In the genomic region with DNA sequence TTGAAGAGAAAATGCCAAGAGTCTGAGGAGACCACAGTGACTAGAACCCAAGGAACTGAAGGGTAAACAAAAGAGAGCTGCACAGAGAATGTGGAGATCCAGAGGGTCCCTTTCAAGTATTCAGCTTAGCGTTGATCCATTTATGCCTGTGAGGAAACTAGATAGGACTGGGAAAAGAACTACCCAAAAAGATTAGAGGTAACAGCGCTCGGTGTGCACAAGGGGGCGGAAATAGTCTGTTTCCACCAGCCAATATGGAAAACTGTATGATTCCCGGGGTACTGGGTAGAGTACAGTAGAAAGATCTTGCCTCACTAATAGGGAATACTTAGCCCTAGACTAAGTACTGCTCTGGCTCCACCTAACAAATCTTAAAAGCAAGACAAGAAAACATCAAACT, we compare ENCODE assay signal across 27 cellular contexts.
"Had no signal": no experiment of that assay in that cellular context is flagged by ENCODE, and none has a peak within 500 bp of the region (broad histone marks: within the 10 kb centered on the region; RNA-seq: fewer than 3 reads in every experiment).

No MANE protein-coding gene starts in this region.

- H3K4me1 ChIP-seq: foreskin keratinocyte, sigmoid colon, vagina had no signal

- H3K9me3 ChIP-seq: neutrophil had no signal

- FAIRE-seq: keratinocyte, small intestine, TTC549 had no signal

- H3K36me3 Mint-ChIP-seq: stimulated activated effector memory CD8-positive, alpha-beta T cell treated with anti-CD3 and anti-CD28 coated beads, Interleukin-12 subunit alpha, Interleukin-12 subunit beta, amount 100 ng/mL, for 72 hours had no signal

- H3K27ac Mint-ChIP-seq: activated CD4-positive, alpha-beta memory T cell treated with anti-CD3 and anti-CD28 coated beads for 36 hours; activated CD4-positive, alpha-beta T cell treated with anti-CD3 and anti-CD28 coated beads, Interleukin-2, amount 10 ng/mL, durations not matched to agents 24 days and 14 days; activated T-cell treated with anti-CD3 and anti-CD28 coated beads, Interleukin-2, amount 50 U/mL, for 24 hours; nephron; stimulated activated effector memory CD8-positive, alpha-beta T cell treated with anti-CD3 and anti-CD28 coated beads, Interleukin-12 subunit alpha, Interleukin-12 subunit beta, amount 100 ng/mL, for 72 hours; stimulated activated naive CD8-positive, alpha-beta T cell treated with anti-CD3 and anti-CD28 coated beads, Interleukin-15, Interleukin-2, amounts not matched to agents 100 ng/mL and 50 ng/mL, for 24 hours; T-helper 1 cell treated with Interleukin-12 subunit alpha and Interleukin-12 subunit beta and Interleukin-4 antibody, amounts not matched to agents 30 μg/mL and 1 μg/mL, for 36 hours; type B pancreatic cell had no signal

- H3K4me3 Mint-ChIP-seq: activated CD4-positive, alpha-beta memory T cell treated with anti-CD3 and anti-CD28 coated beads for 36 hours; activated CD4-positive, alpha-beta T cell treated with anti-CD3 and anti-CD28 coated beads, Interleukin-2, amount 10 ng/mL, durations not matched to agents 24 days and 14 days; activated T-cell treated with anti-CD3 and anti-CD28 coated beads, Interleukin-2, amount 50 U/mL, for 24 hours; nephron; stimulated activated effector memory CD8-positive, alpha-beta T cell treated with anti-CD3 and anti-CD28 coated beads, Interleukin-12 subunit alpha, Interleukin-12 subunit beta, amount 100 ng/mL, for 72 hours; stimulated activated naive CD8-positive, alpha-beta T cell treated with anti-CD3 and anti-CD28 coated beads, Interleukin-15, Interleukin-2, amounts not matched to agents 100 ng/mL and 50 ng/mL, for 24 hours; T-helper 1 cell treated with Interleukin-12 subunit alpha and Interleukin-12 subunit beta and Interleukin-4 antibody, amounts not matched to agents 30 μg/mL and 1 μg/mL, for 36 hours; type B pancreatic cell had no signal

- DNase-seq: activated CD4-positive, alpha-beta memory T cell treated with anti-CD3 and anti-CD28 coated beads for 36 hours; activated CD4-positive, alpha-beta T cell treated with anti-CD3 and anti-CD28 coated beads, Interleukin-2, amount 10 ng/mL, durations not matched to agents 24 days and 14 days; activated CD4-positive, CD25-positive, alpha-beta regulatory T cell treated with anti-CD3 and anti-CD28 coated beads, Interleukin-2, amount 50 U/mL, for 72 hours; activated CD8-positive, alpha-beta memory T cell treated with anti-CD3 and anti-CD28 coated beads, Interleukin-2, amount 50 U/mL, for 4 hours; activated gamma-delta T cell; activated naive CD4-positive, alpha-beta T cell treated with anti-CD3 and anti-CD28 coated beads, Interleukin-2, amount 50 U/mL, for 16 hours; activated T-cell treated with anti-CD3 and anti-CD28 coated beads, Interleukin-2, amount 50 U/mL, for 24 hours; amygdala; caudate nucleus; foreskin keratinocyte; left cardiac atrium; left ventricle myocardium superior; sigmoid colon; small intestine; stimulated activated CD4-positive, alpha-beta T cell treated with anti-CD3 and anti-CD28 coated beads, Interleukin-4, amount 100 ng/mL, for 24 hours; T-helper 9 cell; WERI-Rb-1 had no signal

- H3K36me3 ChIP-seq: neutrophil, sigmoid colon, vagina, WERI-Rb-1 had no signal

- H3K27me3 ChIP-seq: foreskin keratinocyte, neutrophil, sigmoid colon, vagina had no signal

- H3K4me1 Mint-ChIP-seq: activated CD4-positive, alpha-beta T cell treated with anti-CD3 and anti-CD28 coated beads, Interleukin-2, amount 10 ng/mL, durations not matched to agents 24 days and 14 days; nephron; stimulated activated effector memory CD8-positive, alpha-beta T cell treated with anti-CD3 and anti-CD28 coated beads, Interleukin-12 subunit alpha, Interleukin-12 subunit beta, amount 100 ng/mL, for 72 hours had no signal

- H3K27ac ChIP-seq: foreskin keratinocyte, neutrophil, sigmoid colon, vagina, WERI-Rb-1 had no signal

- H3K27me3 Mint-ChIP-seq: activated T-cell treated with anti-CD3 and anti-CD28 coated beads, Interleukin-2, amount 50 U/mL, for 24 hours; stimulated activated naive CD8-positive, alpha-beta T cell treated with anti-CD3 and anti-CD28 coated beads, Interleukin-15, Interleukin-2, amounts not matched to agents 100 ng/mL and 50 ng/mL, for 24 hours; type B pancreatic cell had no signal

- H3K4me3 ChIP-seq: sigmoid colon, vagina had no signal

- ATAC-seq: esophagus mucosa; foreskin keratinocyte; left cardiac atrium; left ventricle myocardium superior; stimulated activated effector memory CD8-positive, alpha-beta T cell treated with anti-CD3 and anti-CD28 coated beads, Interleukin-12 subunit alpha, Interleukin-12 subunit beta, amount 100 ng/mL, for 72 hours had no signal
